In genomic region chr3:52288674-52289073, GRCh38 we compare ENCODE assay signal across 9 cellular contexts. TPM values are rescaled to one million over a fixed set of nuclear protein-coding genes. Genes with fewer than 3 reads are reported as not detected.
DNase-seq lines count a peak whose midpoint lies in the region; ATAC-seq and TF ChIP-seq lines count a peak whose summit lies in the region.
"Had no signal": no experiment of that assay in that cellular context is flagged by ENCODE, and none has a peak within 500 bp of the region (broad histone marks: within the 10 kb centered on the region; RNA-seq: fewer than 3 reads in every experiment).

No MANE protein-coding gene starts in this region.

- H3K9me2 ChIP-seq in neural cell (ENCODE audit: insufficient read depth, low read length) = no peaks in the 10 kb centered on the region

- H3K27ac ChIP-seq in C4-2B (peak overlapping the region; percentile 97; the same call in 1 of the 2 replicates), dorsolateral prefrontal cortex (peak overlapping the region in 36 of 59 donors; percentile 95 to 100 (median 100)), neural cell (ENCODE audit: low read length) (peak overlapping the region; percentile 97)

- no peaks in the 10 kb centered on the region for H3K27me3 ChIP-seq in MG63
- no peaks in the 10 kb centered on the region for H3K27me3 ChIP-seq in dorsolateral prefrontal cortex
- H3K27me3 ChIP-seq in neural cell (ENCODE audit: insufficient read depth, low read depth, low read length) = no peaks in the 10 kb centered on the region

- intact Hi-C loops in dorsolateral prefrontal cortex (cut with DNase I) = loop anchor here in 1 of 2 donors (5.0 to 10.0 kb wide), 2 partner anchors 91 to 294 kb away; partner anchors contain the start of genes ALAS1 and RPL29

- H3K4me3 ChIP-seq in MG63 = peak overlapping the region; percentile 98
- H3K4me3 ChIP-seq in dorsolateral prefrontal cortex = peak overlapping the region; percentile 60 to 100 (median 89)
- H3K4me3 ChIP-seq in neural cell (ENCODE audit: low read length) = peak overlapping the region; percentile 69

- TF ChIP-seq CTCF in C4-2B (conservative IDR thresholded peaks at IDR 0.05) (no peak), dorsolateral prefrontal cortex (IDR thresholded peaks at IDR 0.05 in 54 of 56, conservative IDR thresholded peaks at IDR 0.05 in 2 of 56; ENCODE audit: low read depth in 1 of 56, partially characterized antibody in 56 of 56) (no peak), neural cell (IDR thresholded peaks at IDR 0.05; ENCODE audit: poor library complexity, severe bottlenecking) (no peak)

- H3K9ac ChIP-seq in neural cell (ENCODE audit: low read length) = peak overlapping the region; percentile 90

- H3K4me2 ChIP-seq in neural cell (ENCODE audit: low read length) = no peak overlapping the region

- H4K20me1 ChIP-seq in neural cell (ENCODE audit: insufficient read depth) = no peaks in the 10 kb centered on the region

- no peak overlapping the region for H2AFZ ChIP-seq in neural cell (ENCODE audit: low read depth, low read length)

- H3K79me2 ChIP-seq in neural cell (replicated peaks; ENCODE audit: insufficient read depth, low read length) = no peaks in the 10 kb centered on the region

- H3F3A ChIP-seq in neural cell (ENCODE audit: insufficient read depth, low read length, poor library complexity, severe bottlenecking) = no peaks in the 10 kb centered on the region

- TF ChIP-seq RAD21 in neural cell (conservative IDR thresholded peaks at IDR 0.05) = no peak

- H3K36me3 ChIP-seq in MG63 (no peaks in the 10 kb centered on the region; the same call in 1 of the 2 replicates), neural cell (ENCODE audit: insufficient read depth, low read length) (no peaks in the 10 kb centered on the region)

- no peak for TF ChIP-seq EP300 in neural cell (conservative IDR thresholded peaks at IDR 0.05; ENCODE audit: poor library complexity, severe bottlenecking)

- ATAC-seq in HG02870 (IDR thresholded peaks at IDR 0.05; ENCODE audit: unreplicated experiment) = no peak

- DNase-seq in MG63 = no peak
- DNase-seq in dorsolateral prefrontal cortex = peak in 1 of 10 donors; percentile 13
- DNase-seq in COLO829 (ENCODE audit: low spot score) = no peak
- no peak for DNase-seq in GM19238 (ENCODE audit: insufficient read length, low spot score)
- no peak for DNase-seq in NCI-H526 treated with DMSO at 0.1 percent for 48 hours (lab: John Stamatoyannopoulos, UW)
- DNase-seq: retina had no signal

- H3K9me3 ChIP-seq in MG63 = no peaks in the 10 kb centered on the region
- H3K9me3 ChIP-seq in neural cell (ENCODE audit: low read length) = no peaks in the 10 kb centered on the region

TF ChIP-seq in neural cell, 6 proteins besides CTCF, POLR2A, EP300 and RAD21:
- TF ChIP-seq EZH2 (IDR thresholded peaks at IDR 0.05; ENCODE audit: borderline replicate concordance, insufficient read depth, low read length, poor library complexity, severe bottlenecking) (no peak), MXI1 (conservative IDR thresholded peaks at IDR 0.05; ENCODE audit: poor library complexity, severe bottlenecking) (no peak), SMC3 (conservative IDR thresholded peaks at IDR 0.05; ENCODE audit: poor library complexity) (no peak), POLR2AphosphoS5 (IDR thresholded peaks at IDR 0.05) (no peak), TAF1 (IDR thresholded peaks at IDR 0.05; ENCODE audit: low read depth) (no peak), REST (IDR thresholded peaks at IDR 0.05; ENCODE audit: borderline replicate concordance) (no peak)

RNA-seq across cellular contexts. Expression of gene GLYCTK, which starts 1.0 kb away (rescaled TPM):
- total RNA-seq in MG63 (2014; rRNA removed; shearing (Covaris generic); ENCODE audit: low replicate concordance) = 2.3 and 10.6 TPM in 2 replicates
- 10 to 100 TPM in 27 of 120 experiments, 1 to 10 TPM in 93; 4.4 to 16.8 (median 8.4) TPM for total RNA-seq in dorsolateral prefrontal cortex
- polyA plus RNA-seq in neural cell = 5.0 and 5.8 TPM in 2 replicates
- polyA minus RNA-seq in neural cell = 2.4 and 2.8 TPM in 2 replicates

RNA-seq across cellular contexts. Expression of gene WDR82, which starts 10.2 kb away (rescaled TPM):
- total RNA-seq in MG63 (2014; rRNA removed; shearing (Covaris generic); ENCODE audit: low replicate concordance) = 27.6 and 40.0 TPM in 2 replicates
- total RNA-seq in dorsolateral prefrontal cortex = 100 to 1,000 TPM in 28 of 120 experiments, 10 to 100 TPM in 92; 61.0 to 123 (median 91.2) TPM
- polyA plus RNA-seq in neural cell = 151 and 163 TPM in 2 replicates
- polyA minus RNA-seq in neural cell = 225 TPM in 2 replicates

RNA-seq across cellular contexts. Expression of gene DNAH1, which starts 27.4 kb away (rescaled TPM):
- total RNA-seq in MG63 (2014; rRNA removed; shearing (Covaris generic); ENCODE audit: low replicate concordance) = 0.49 and 1.2 TPM in 2 replicates
- total RNA-seq in dorsolateral prefrontal cortex = 10 to 100 TPM; 13.7 to 41.6 (median 24.9) TPM
- 5.4 and 6.0 TPM in 2 replicates for polyA plus RNA-seq in neural cell
- polyA minus RNA-seq in neural cell = 5.3 and 5.8 TPM in 2 replicates

RNA-seq across cellular contexts. Expression of gene PPM1M, which starts 43.1 kb away (rescaled TPM):
- 7.9 and 16.2 TPM in 2 replicates for total RNA-seq in MG63 (2014; rRNA removed; shearing (Covaris generic); ENCODE audit: low replicate concordance)
- 10 to 100 TPM in 119 of 120 experiments, 1 to 10 TPM in 1; 9.8 to 25.1 (median 17.6) TPM for total RNA-seq in dorsolateral prefrontal cortex
- polyA plus RNA-seq in neural cell = 1.1 and 1.6 TPM in 2 replicates
- 0.81 TPM in 1 of 2 replicates, not detected in the other for polyA minus RNA-seq in neural cell

RNA-seq across cellular contexts. Expression of gene TWF2, which starts 49.7 kb away (rescaled TPM):
- 37.4 and 100 TPM in 2 replicates for total RNA-seq in MG63 (2014; rRNA removed; shearing (Covaris generic); ENCODE audit: low replicate concordance)
- total RNA-seq in dorsolateral prefrontal cortex = 10 to 100 TPM; 20.8 to 63.7 (median 47.3) TPM
- 58.5 and 61.7 TPM in 2 replicates for polyA plus RNA-seq in neural cell
- 49.4 and 53.4 TPM in 2 replicates for polyA minus RNA-seq in neural cell
